In genomic region chr3:149385617-149386298, GRCh38 we compare ENCODE assay signal across 1 cellular context.
A peak's percentile ranks its signal among the peaks of the same experiment; 100 is the strongest.
TF ChIP-seq lines count a peak whose summit lies in the region.

No MANE protein-coding gene starts in this region.

TF ChIP-seq in HepG2, 621 proteins besides CTCF, POLR2A, EP300 and RAD21 (continued from another document and continues in another):
- TF ChIP-seq CSRNP2 (CRISPR knock-in tag; conservative IDR thresholded peaks at IDR 0.05; ENCODE audit: low read depth) (no peak), ZNF616 (CRISPR knock-in tag; IDR thresholded peaks at IDR 0.05; ENCODE audit: low read depth) (no peak), KLF11 (CRISPR knock-in tag; IDR thresholded peaks at IDR 0.05) (no peak), ZNF652 (CRISPR knock-in tag; IDR thresholded peaks at IDR 0.05; ENCODE audit: borderline replicate concordance, low read depth) (no peak), NONO (IDR thresholded peaks at IDR 0.05) (no peak), NONO (CRISPR knock-in tag; conservative IDR thresholded peaks at IDR 0.05) (no peak), NFE2L1 (CRISPR knock-in tag; IDR thresholded peaks at IDR 0.05; ENCODE audit: borderline replicate concordance) (no peak), ZNF749 (CRISPR knock-in tag; IDR thresholded peaks at IDR 0.05; ENCODE audit: borderline replicate concordance) (peak; percentile 43; the same call in 1 of the 2 replicates), RELA (CRISPR knock-in tag; IDR thresholded peaks at IDR 0.05) (no peak), DMTF1 (CRISPR knock-in tag; IDR thresholded peaks at IDR 0.05) (no peak), SCMH1 (CRISPR knock-in tag; IDR thresholded peaks at IDR 0.05; ENCODE audit: borderline replicate concordance) (no peak), PHF20 (CRISPR knock-in tag; IDR thresholded peaks at IDR 0.05) (no peak), MTA1 (CRISPR knock-in tag; IDR thresholded peaks at IDR 0.05; ENCODE audit: borderline replicate concordance) (no peak), ZNF746 (CRISPR knock-in tag; IDR thresholded peaks at IDR 0.05) (no peak), MED8 (CRISPR knock-in tag; IDR thresholded peaks at IDR 0.05; ENCODE audit: insufficient replicate concordance) (peak; percentile 15), TBX3 (IDR thresholded peaks at IDR 0.05; ENCODE audit: borderline replicate concordance) (no peak), ZNF564 (CRISPR knock-in tag; IDR thresholded peaks at IDR 0.05) (no peak), HOXA9 (CRISPR knock-in tag; IDR thresholded peaks at IDR 0.05; ENCODE audit: borderline replicate concordance) (no peak), KDM2A (CRISPR knock-in tag; IDR thresholded peaks at IDR 0.05; ENCODE audit: borderline replicate concordance, low read depth) (no peak), ZIK1 (CRISPR knock-in tag; IDR thresholded peaks at IDR 0.05; ENCODE audit: borderline replicate concordance, low read depth) (no peak), ZNF33B (CRISPR knock-in tag; IDR thresholded peaks at IDR 0.05) (no peak), HOXA3 (CRISPR knock-in tag; IDR thresholded peaks at IDR 0.05) (no peak; the same call in 1 of the 2 replicates), ZNF225 (CRISPR knock-in tag; IDR thresholded peaks at IDR 0.05) (no peak), TEAD3 (CRISPR knock-in tag; optimal IDR thresholded peaks at IDR 0.05; ENCODE audit: borderline replicate concordance) (no peak), MEIS1 (CRISPR knock-in tag; IDR thresholded peaks at IDR 0.05; ENCODE audit: borderline replicate concordance) (no peak), MATR3 (CRISPR knock-in tag; IDR thresholded peaks at IDR 0.05) (no peak), PCBP2 (optimal IDR thresholded peaks at IDR 0.05; ENCODE audit: low read depth, low read length, poor library complexity, severe bottlenecking) (no peak), ZNF136 (CRISPR knock-in tag; IDR thresholded peaks at IDR 0.05; ENCODE audit: low read depth) (no peak), BCLAF1 (IDR thresholded peaks at IDR 0.05) (no peak), ZNF672 (CRISPR knock-in tag; IDR thresholded peaks at IDR 0.05) (no peak), ZMAT5 (CRISPR knock-in tag; IDR thresholded peaks at IDR 0.05; ENCODE audit: borderline replicate concordance, low read depth) (no peak), ZNF747 (CRISPR knock-in tag; IDR thresholded peaks at IDR 0.05; ENCODE audit: borderline replicate concordance) (no peak), ZKSCAN8 (CRISPR knock-in tag; IDR thresholded peaks at IDR 0.05; ENCODE audit: borderline replicate concordance) (peak; percentile 83; the same call in 1 of the 2 replicates), PAWR (CRISPR knock-in tag; IDR thresholded peaks at IDR 0.05; ENCODE audit: borderline replicate concordance) (no peak), ZBTB1 (CRISPR knock-in tag; IDR thresholded peaks at IDR 0.05; ENCODE audit: borderline replicate concordance) (no peak), ZFX (CRISPR knock-in tag; IDR thresholded peaks at IDR 0.05; ENCODE audit: low read depth) (peak; percentile 37), ZNF510 (CRISPR knock-in tag; IDR thresholded peaks at IDR 0.05; ENCODE audit: low read depth) (0 out of 2 replicates have a peak, but pooled peaks have one; percentile 22), RFX5 (IDR thresholded peaks at IDR 0.05; ENCODE audit: low read depth, low read length) (peak; percentile 41; the same call in 1 of the 2 replicates), ZFAT (CRISPR knock-in tag; conservative IDR thresholded peaks at IDR 0.05) (no peak), BRCA1 (CRISPR knock-in tag; IDR thresholded peaks at IDR 0.05) (no peak), SMC3 (IDR thresholded peaks at IDR 0.05; ENCODE audit: low read length) (no peak; the same call in 1 of the 2 replicates), PRMT3 (CRISPR knock-in tag; IDR thresholded peaks at IDR 0.05; ENCODE audit: borderline replicate concordance, low read depth) (no peak), ZNF235 (CRISPR knock-in tag; IDR thresholded peaks at IDR 0.05; ENCODE audit: borderline replicate concordance) (no peak), DNMT1 (CRISPR knock-in tag; IDR thresholded peaks at IDR 0.05) (no peak), MYNN (CRISPR knock-in tag; IDR thresholded peaks at IDR 0.05; ENCODE audit: low read depth) (no peak), HIVEP1 (CRISPR knock-in tag; IDR thresholded peaks at IDR 0.05) (no peak), NFIB (CRISPR knock-in tag; IDR thresholded peaks at IDR 0.05; ENCODE audit: borderline replicate concordance) (no peak), LCORL (IDR thresholded peaks at IDR 0.05) (no peak), LCORL (CRISPR knock-in tag; IDR thresholded peaks at IDR 0.05) (0 out of 2 replicates have a peak, but pooled peaks have one; percentile 9), ZSCAN29 (CRISPR knock-in tag; conservative IDR thresholded peaks at IDR 0.05) (no peak), SMAD3 (CRISPR knock-in tag; IDR thresholded peaks at IDR 0.05) (no peak), ZNF784 (CRISPR knock-in tag; IDR thresholded peaks at IDR 0.05; ENCODE audit: borderline replicate concordance) (no peak), ZSCAN25 (CRISPR knock-in tag; IDR thresholded peaks at IDR 0.05) (no peak; the same call in 1 of the 2 replicates), CAMTA2 (CRISPR knock-in tag; IDR thresholded peaks at IDR 0.05; ENCODE audit: borderline replicate concordance) (no peak), ZC3H4 (CRISPR knock-in tag; IDR thresholded peaks at IDR 0.05; ENCODE audit: borderline replicate concordance) (no peak)
- TF ChIP-seq, protein P1, sequence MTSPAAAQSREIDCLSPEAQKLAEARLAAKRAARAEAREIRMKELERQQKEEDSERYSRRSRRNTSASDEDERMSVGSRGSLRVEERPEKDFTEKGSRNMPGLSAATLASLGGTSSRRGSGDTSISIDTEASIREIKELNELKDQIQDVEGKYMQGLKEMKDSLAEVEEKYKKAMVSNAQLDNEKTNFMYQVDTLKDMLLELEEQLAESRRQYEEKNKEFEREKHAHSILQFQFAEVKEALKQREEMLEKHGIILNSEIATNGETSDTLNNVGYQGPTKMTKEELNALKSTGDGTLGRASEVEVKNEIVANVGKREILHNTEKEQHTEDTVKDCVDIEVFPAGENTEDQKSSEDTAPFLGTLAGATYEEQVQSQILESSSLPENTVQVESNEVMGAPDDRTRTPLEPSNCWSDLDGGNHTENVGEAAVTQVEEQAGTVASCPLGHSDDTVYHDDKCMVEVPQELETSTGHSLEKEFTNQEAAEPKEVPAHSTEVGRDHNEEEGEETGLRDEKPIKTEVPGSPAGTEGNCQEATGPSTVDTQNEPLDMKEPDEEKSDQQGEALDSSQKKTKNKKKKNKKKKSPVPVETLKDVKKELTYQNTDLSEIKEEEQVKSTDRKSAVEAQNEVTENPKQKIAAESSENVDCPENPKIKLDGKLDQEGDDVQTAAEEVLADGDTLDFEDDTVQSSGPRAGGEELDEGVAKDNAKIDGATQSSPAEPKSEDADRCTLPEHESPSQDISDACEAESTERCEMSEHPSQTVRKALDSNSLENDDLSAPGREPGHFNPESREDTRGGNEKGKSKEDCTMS (CRISPR knock-in tag; conservative IDR thresholded peaks at IDR 0.05), result no peak
- TF ChIP-seq, protein P2, sequence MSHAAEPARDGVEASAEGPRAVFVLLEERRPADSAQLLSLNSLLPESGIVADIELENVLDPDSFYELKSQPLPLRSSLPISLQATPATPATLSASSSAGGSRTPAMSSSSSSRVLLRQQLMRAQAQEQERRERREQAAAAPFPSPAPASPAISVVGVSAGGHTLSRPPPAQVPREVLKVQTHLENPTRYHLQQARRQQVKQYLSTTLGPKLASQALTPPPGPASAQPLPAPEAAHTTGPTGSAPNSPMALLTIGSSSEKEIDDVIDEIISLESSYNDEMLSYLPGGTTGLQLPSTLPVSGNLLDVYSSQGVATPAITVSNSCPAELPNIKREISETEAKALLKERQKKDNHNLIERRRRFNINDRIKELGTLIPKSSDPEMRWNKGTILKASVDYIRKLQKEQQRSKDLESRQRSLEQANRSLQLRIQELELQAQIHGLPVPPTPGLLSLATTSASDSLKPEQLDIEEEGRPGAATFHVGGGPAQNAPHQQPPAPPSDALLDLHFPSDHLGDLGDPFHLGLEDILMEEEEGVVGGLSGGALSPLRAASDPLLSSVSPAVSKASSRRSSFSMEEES (CRISPR knock-in tag; IDR thresholded peaks at IDR 0.05), result peak; percentile 42; the same call in 1 of the 2 replicates
- TF ChIP-seq, protein P3, sequence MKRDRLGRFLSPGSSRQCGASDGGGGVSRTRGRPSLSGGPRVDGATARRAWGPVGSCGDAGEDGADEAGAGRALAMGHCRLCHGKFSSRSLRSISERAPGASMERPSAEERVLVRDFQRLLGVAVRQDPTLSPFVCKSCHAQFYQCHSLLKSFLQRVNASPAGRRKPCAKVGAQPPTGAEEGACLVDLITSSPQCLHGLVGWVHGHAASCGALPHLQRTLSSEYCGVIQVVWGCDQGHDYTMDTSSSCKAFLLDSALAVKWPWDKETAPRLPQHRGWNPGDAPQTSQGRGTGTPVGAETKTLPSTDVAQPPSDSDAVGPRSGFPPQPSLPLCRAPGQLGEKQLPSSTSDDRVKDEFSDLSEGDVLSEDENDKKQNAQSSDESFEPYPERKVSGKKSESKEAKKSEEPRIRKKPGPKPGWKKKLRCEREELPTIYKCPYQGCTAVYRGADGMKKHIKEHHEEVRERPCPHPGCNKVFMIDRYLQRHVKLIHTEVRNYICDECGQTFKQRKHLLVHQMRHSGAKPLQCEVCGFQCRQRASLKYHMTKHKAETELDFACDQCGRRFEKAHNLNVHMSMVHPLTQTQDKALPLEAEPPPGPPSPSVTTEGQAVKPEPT (CRISPR knock-in tag; IDR thresholded peaks at IDR 0.05; ENCODE audit: low read depth), result no peak
- TF ChIP-seq, protein P4, sequence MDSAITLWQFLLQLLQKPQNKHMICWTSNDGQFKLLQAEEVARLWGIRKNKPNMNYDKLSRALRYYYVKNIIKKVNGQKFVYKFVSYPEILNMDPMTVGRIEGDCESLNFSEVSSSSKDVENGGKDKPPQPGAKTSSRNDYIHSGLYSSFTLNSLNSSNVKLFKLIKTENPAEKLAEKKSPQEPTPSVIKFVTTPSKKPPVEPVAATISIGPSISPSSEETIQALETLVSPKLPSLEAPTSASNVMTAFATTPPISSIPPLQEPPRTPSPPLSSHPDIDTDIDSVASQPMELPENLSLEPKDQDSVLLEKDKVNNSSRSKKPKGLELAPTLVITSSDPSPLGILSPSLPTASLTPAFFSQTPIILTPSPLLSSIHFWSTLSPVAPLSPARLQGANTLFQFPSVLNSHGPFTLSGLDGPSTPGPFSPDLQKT (CRISPR knock-in tag; IDR thresholded peaks at IDR 0.05; ENCODE audit: borderline replicate concordance), result no peak
